In the genomic region with DNA sequence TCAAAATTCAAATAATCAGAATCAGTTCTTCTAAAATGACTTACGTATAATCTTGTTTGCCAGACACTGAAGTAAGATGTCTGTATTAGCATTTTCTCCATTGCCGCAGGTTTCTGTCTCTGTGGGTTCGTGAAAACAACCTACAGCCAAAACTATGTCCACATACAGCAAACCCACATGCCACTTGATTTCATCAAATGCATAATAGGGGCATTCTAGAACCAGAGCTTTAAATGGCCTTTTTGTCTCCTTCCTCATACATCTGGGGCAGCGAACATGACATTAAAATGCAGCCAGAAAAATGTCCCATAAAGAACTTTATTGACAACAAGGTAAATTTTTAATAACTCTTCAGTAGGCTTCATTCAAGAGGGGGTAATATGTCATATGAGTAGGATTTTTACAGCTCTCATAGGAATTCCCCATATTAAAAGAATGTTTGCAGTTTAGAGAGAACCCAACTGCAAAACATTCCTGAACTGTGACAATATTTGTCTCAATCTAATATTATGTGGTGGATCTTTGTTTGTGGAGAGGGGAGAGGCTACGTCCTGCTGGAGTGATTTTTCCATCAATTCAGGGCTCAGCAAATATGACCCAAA, we compare ENCODE assay signal across 1 cellular context.
TF ChIP-seq lines count a peak whose summit lies in the region.

No MANE protein-coding gene starts in this region.

TF ChIP-seq in H1, 55 proteins besides CTCF, POLR2A, EP300 and RAD21:
- no peak for TF ChIP-seq EGR1 (IDR thresholded peaks at IDR 0.05; ENCODE audit: borderline replicate concordance, low read depth, low read length)
